In the genomic region with DNA sequence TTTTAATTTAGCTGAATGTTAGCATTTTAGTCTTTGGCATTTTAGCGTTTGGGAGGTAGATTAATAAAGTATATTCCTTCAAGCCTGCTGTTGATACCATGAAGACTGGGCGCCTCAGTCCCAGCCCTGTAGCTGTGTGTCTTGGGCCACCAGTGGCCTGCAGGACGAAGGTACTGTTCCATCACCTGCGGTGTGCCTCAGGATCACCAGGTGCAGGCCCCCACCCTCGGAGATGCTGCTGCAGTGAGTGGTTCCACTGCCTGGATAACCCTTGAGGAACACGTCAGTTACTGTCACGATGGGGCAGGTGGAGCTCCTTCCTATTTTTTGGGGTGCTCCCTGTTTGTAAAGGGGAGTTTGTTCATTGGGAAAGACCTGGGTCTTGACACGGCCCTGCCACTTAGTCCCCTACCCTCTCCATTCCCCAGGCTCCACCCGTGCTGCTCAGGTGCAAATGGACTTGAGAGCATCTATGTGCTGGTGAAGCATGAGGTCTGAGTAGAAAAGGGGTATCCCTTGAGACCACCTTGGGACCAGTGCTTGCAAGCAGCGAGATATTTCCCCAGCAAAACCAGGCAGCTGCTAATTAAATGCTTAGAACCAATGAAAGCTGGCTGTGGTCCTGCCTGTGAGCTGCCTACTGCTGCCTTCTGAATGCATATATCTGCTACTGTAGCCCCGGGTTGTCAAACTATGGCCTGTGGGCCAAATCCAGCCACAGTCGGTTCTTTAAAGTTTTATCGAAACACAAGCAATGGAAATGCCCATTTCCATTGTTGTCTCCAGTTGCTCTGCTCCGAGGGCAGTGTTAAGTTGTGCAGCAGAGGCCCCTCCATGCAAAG, we compare ENCODE assay signal across 21 cellular contexts. TPM values are rescaled to one million over a fixed set of nuclear protein-coding genes. Genes with fewer than 3 reads are reported as not detected.
"Had no signal": no experiment of that assay in that cellular context is flagged by ENCODE, and none has a peak within 500 bp of the region (broad histone marks: within the 10 kb centered on the region; RNA-seq: fewer than 3 reads in every experiment).

No MANE protein-coding gene starts in this region.

- H3K4me3 Mint-ChIP-seq: activated CD8-positive, alpha-beta T cell treated with anti-CD3 and anti-CD28 coated beads for 36 hours; activated T-helper 17 cell treated with anti-CD3 and anti-CD28 coated beads, Interleukin-2, amount 50 U/mL, for 72 hours; central memory CD8-positive, alpha-beta T cell; mesothelial cell of epicardium; neural crest cell; stimulated activated effector memory CD8-positive, alpha-beta T cell treated with anti-CD3 and anti-CD28 coated beads, Interleukin-12 subunit alpha, Interleukin-12 subunit beta, amount 100 ng/mL, for 72 hours; T-helper 2 cell treated with Interferon-gamma antibody and Interleukin-4, amounts not matched to agents 5 μg/mL and 100 μg/mL, for 36 hours had no signal

- H3K27me3 ChIP-seq: adrenal gland, hepatocyte, pancreas, tibial nerve had no signal

- H3K4me1 ChIP-seq: pancreas, tibial nerve had no signal

- H3K4me1 Mint-ChIP-seq: activated T-helper 17 cell treated with anti-CD3 and anti-CD28 coated beads, Interleukin-2, amount 50 U/mL, for 72 hours; central memory CD8-positive, alpha-beta T cell; mesothelial cell of epicardium; stimulated activated effector memory CD8-positive, alpha-beta T cell treated with anti-CD3 and anti-CD28 coated beads, Interleukin-12 subunit alpha, Interleukin-12 subunit beta, amount 100 ng/mL, for 72 hours had no signal

- H2AFZ ChIP-seq: hepatocyte had no signal

- H3K4me3 ChIP-seq: adrenal gland, hepatocyte, pancreas, smooth muscle cell, tibial nerve had no signal

- H3K9me3 Mint-ChIP-seq: activated CD8-positive, alpha-beta T cell treated with anti-CD3 and anti-CD28 coated beads for 36 hours; activated T-helper 17 cell treated with anti-CD3 and anti-CD28 coated beads, Interleukin-2, amount 50 U/mL, for 72 hours; central memory CD8-positive, alpha-beta T cell; mesothelial cell of epicardium; neural crest cell; stimulated activated effector memory CD8-positive, alpha-beta T cell treated with anti-CD3 and anti-CD28 coated beads, Interleukin-12 subunit alpha, Interleukin-12 subunit beta, amount 100 ng/mL, for 72 hours; T-helper 2 cell treated with Interferon-gamma antibody and Interleukin-4, amounts not matched to agents 5 μg/mL and 100 μg/mL, for 36 hours had no signal

- FAIRE-seq: kidney, pancreas had no signal

- H3K79me2 ChIP-seq: hepatocyte had no signal

- H3K27ac Mint-ChIP-seq: activated CD8-positive, alpha-beta T cell treated with anti-CD3 and anti-CD28 coated beads for 36 hours; activated T-helper 17 cell treated with anti-CD3 and anti-CD28 coated beads, Interleukin-2, amount 50 U/mL, for 72 hours; mesothelial cell of epicardium; stimulated activated effector memory CD8-positive, alpha-beta T cell treated with anti-CD3 and anti-CD28 coated beads, Interleukin-12 subunit alpha, Interleukin-12 subunit beta, amount 100 ng/mL, for 72 hours; T-helper 2 cell treated with Interferon-gamma antibody and Interleukin-4, amounts not matched to agents 5 μg/mL and 100 μg/mL, for 36 hours had no signal

- H3K27me3 Mint-ChIP-seq: activated CD8-positive, alpha-beta T cell treated with anti-CD3 and anti-CD28 coated beads for 36 hours; activated T-helper 17 cell treated with anti-CD3 and anti-CD28 coated beads, Interleukin-2, amount 50 U/mL, for 72 hours; central memory CD8-positive, alpha-beta T cell had no signal

- DNase-seq: activated CD4-positive, CD25-positive, alpha-beta regulatory T cell treated with anti-CD3 and anti-CD28 coated beads, Interleukin-2, amount 50 U/mL, for 72 hours; activated CD8-positive, alpha-beta T cell treated with anti-CD3 and anti-CD28 coated beads for 36 hours; activated naive CD4-positive, alpha-beta T cell treated with anti-CD3 and anti-CD28 coated beads, Interleukin-2, amount 50 U/mL, for 16 hours; activated T-cell treated with anti-CD3 and anti-CD28 coated beads for 4 hours; kidney; SW 1271 had no signal

- H3K4me2 ChIP-seq: hepatocyte, smooth muscle cell had no signal

- H3K27ac ChIP-seq: hepatocyte, pancreas, tibial nerve had no signal

- ATAC-seq: activated CD8-positive, alpha-beta T cell treated with anti-CD3 and anti-CD28 coated beads for 36 hours; activated T-helper 17 cell treated with anti-CD3 and anti-CD28 coated beads, Interleukin-2, amount 50 U/mL, for 72 hours; stimulated activated effector memory CD8-positive, alpha-beta T cell treated with anti-CD3 and anti-CD28 coated beads, Interleukin-12 subunit alpha, Interleukin-12 subunit beta, amount 100 ng/mL, for 72 hours had no signal

- H3K9me3 ChIP-seq: adrenal gland, pancreas, tibial nerve had no signal

RNA-seq across cellular contexts. Expression of a gene that starts 37.5 kb away (rescaled TPM):
- total RNA-seq: activated CD8-positive, alpha-beta T cell treated with anti-CD3 and anti-CD28 coated beads for 36 hours; activated T-helper 17 cell treated with anti-CD3 and anti-CD28 coated beads, Interleukin-2, amount 50 U/mL, for 72 hours; adrenal gland; hepatocyte; kidney; liver; mesothelial cell of epicardium; myocyte; neural crest cell; pancreas; renal cortical epithelial cell; smooth muscle cell; tibial nerve had no signal
- polyA plus RNA-seq: adrenal gland, esophagus, hepatocyte, liver, pancreas, smooth muscle cell had no signal

RNA-seq across cellular contexts. Expression of a gene that starts 56.0 kb away (rescaled TPM):
- total RNA-seq: activated CD8-positive, alpha-beta T cell treated with anti-CD3 and anti-CD28 coated beads for 36 hours; activated T-helper 17 cell treated with anti-CD3 and anti-CD28 coated beads, Interleukin-2, amount 50 U/mL, for 72 hours; adrenal gland; hepatocyte; mesothelial cell of epicardium; myocyte; neural crest cell; renal cortical epithelial cell; smooth muscle cell; tibial nerve had no signal
- polyA plus RNA-seq: adrenal gland, hepatocyte, liver, smooth muscle cell had no signal
